ENCODE assay signal across 1 cellular context in the genomic region with DNA sequence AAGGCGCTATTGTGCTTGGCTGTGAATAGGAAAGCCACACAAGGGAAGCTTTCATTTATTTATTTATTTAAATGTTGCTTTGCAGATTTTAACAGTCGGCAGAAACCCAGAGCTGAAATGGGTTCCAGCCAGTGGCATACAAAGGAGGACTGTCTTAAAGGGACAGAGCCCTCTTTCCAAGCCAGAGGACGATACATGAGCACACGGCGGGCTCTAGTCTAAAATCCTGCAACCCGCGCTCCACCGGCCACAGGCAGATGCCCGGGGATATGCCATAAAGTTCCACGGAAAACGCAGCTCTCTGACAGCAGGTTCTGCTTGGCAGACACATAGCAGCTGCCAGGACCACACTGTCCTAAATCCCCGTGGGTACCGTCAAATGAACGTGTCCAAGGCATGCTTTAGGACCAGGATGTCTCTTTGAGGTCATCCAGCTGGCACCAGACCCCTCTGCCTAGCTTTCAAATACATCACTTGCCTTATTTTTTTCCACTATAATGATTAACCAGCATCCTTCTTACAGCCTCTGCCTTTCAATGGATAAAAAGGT.
TF ChIP-seq lines count a peak whose summit lies in the region.

No MANE protein-coding gene starts in this region.

TF ChIP-seq in GM23338, 12 proteins besides CTCF, POLR2A, EP300 and RAD21 (continued from another document):
- no peak for TF ChIP-seq ZNF462 (CRISPR knock-in tag; IDR thresholded peaks at IDR 0.05)
- no peak for TF ChIP-seq REST (IDR thresholded peaks at IDR 0.05; ENCODE audit: unreplicated experiment)
- TF ChIP-seq JUNB (IDR thresholded peaks at IDR 0.05; ENCODE audit: unreplicated experiment), result no peak
- TF ChIP-seq ZNF114 (CRISPR knock-in tag; IDR thresholded peaks at IDR 0.05), result no peak
- TF ChIP-seq POLR2AphosphoS5 (IDR thresholded peaks at IDR 0.05; ENCODE audit: low read depth), result no peak
- no peak for TF ChIP-seq CREB1 (CRISPR knock-in tag; IDR thresholded peaks at IDR 0.05; ENCODE audit: low read depth)
- no peak for TF ChIP-seq EZH2phosphoT487 (IDR thresholded peaks at IDR 0.05; ENCODE audit: unreplicated experiment)
- TF ChIP-seq, protein P1, sequence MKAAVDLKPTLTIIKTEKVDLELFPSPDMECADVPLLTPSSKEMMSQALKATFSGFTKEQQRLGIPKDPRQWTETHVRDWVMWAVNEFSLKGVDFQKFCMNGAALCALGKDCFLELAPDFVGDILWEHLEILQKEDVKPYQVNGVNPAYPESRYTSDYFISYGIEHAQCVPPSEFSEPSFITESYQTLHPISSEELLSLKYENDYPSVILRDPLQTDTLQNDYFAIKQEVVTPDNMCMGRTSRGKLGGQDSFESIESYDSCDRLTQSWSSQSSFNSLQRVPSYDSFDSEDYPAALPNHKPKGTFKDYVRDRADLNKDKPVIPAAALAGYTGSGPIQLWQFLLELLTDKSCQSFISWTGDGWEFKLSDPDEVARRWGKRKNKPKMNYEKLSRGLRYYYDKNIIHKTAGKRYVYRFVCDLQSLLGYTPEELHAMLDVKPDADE (IDR thresholded peaks at IDR 0.05), result no peak
- TF ChIP-seq EZH2 (IDR thresholded peaks at IDR 0.05; ENCODE audit: low read depth, unreplicated experiment), result no peak
- no peak for TF ChIP-seq STAT1 (IDR thresholded peaks at IDR 0.05; ENCODE audit: unreplicated experiment)
